ENCODE assay signal across 1 cellular context in the genomic region with DNA sequence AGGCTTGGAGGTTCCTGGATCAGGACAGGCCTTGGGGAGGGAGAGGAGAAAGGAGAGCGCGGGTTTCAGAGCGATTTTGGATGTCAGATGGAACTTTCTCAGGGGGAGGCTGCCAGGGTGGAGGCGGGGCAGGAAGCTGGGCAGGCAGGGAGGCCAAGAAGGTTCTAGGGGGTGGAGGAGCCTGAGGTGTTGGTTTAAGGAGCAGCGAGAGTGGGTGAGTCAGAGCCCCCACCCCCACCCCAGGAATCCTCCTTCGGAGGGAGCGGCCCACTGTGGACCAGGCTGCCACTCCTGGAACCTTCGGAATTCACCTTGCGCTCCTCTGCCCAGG.
TF ChIP-seq lines count a peak whose summit lies in the region.

No MANE protein-coding gene starts in this region.

TF ChIP-seq in HEK293, 187 proteins besides CTCF, POLR2A, EP300 and RAD21 (continued from another document):
- TF ChIP-seq FEZF1 (tag by site-specific recombination; IDR thresholded peaks at IDR 0.05) (no peak), ZNF473 (tag by site-specific recombination; IDR thresholded peaks at IDR 0.05) (no peak), ZNF24 (tag by site-specific recombination; IDR thresholded peaks at IDR 0.05) (0 out of 2 replicates have a peak, but pooled peaks have one; percentile 47), ZSCAN16 (tag by site-specific recombination; IDR thresholded peaks at IDR 0.05) (no peak), ZNF658 (tag by site-specific recombination; IDR thresholded peaks at IDR 0.05) (no peak), BCL11B (tag by site-specific recombination; IDR thresholded peaks at IDR 0.05; ENCODE audit: low read depth) (no peak), YY2 (tag by site-specific recombination; IDR thresholded peaks at IDR 0.05) (no peak), ZNF48 (tag by site-specific recombination; IDR thresholded peaks at IDR 0.05) (no peak), ZNF302 (tag by site-specific recombination; IDR thresholded peaks at IDR 0.05; ENCODE audit: low read depth) (no peak), GLIS1 (tag by site-specific recombination; IDR thresholded peaks at IDR 0.05) (peak; percentile 93), ZNF169 (tag by site-specific recombination; IDR thresholded peaks at IDR 0.05) (no peak), ZNF791 (tag by site-specific recombination; IDR thresholded peaks at IDR 0.05) (no peak), ZNF549 (tag by site-specific recombination; IDR thresholded peaks at IDR 0.05) (no peak), MYNN (tag by site-specific recombination; IDR thresholded peaks at IDR 0.05; ENCODE audit: borderline replicate concordance) (no peak), ZNF223 (tag by site-specific recombination; IDR thresholded peaks at IDR 0.05) (no peak), ZNF426 (tag by site-specific recombination; IDR thresholded peaks at IDR 0.05) (no peak), ZNF248 (tag by site-specific recombination; IDR thresholded peaks at IDR 0.05) (no peak), ZNF521 (tag by site-specific recombination; IDR thresholded peaks at IDR 0.05) (no peak), ZNF621 (tag by site-specific recombination; IDR thresholded peaks at IDR 0.05) (no peak), SP7 (tag by site-specific recombination; IDR thresholded peaks at IDR 0.05) (peak; percentile 82), ZNF626 (tag by site-specific recombination; IDR thresholded peaks at IDR 0.05) (no peak), ZNF76 (tag by site-specific recombination; IDR thresholded peaks at IDR 0.05; ENCODE audit: borderline replicate concordance, low read depth) (no peak), ZNF776 (tag by site-specific recombination; IDR thresholded peaks at IDR 0.05; ENCODE audit: borderline replicate concordance) (no peak), SP2 (tag by site-specific recombination; IDR thresholded peaks at IDR 0.05) (peak; percentile 10; the same call in 1 of the 2 replicates), GLI2 (tag by site-specific recombination; IDR thresholded peaks at IDR 0.05; ENCODE audit: borderline replicate concordance, low read depth) (no peak), ZNF660 (tag by site-specific recombination; IDR thresholded peaks at IDR 0.05) (peak; percentile 29; the same call in 1 of the 2 replicates)
- TF ChIP-seq, protein P1, sequence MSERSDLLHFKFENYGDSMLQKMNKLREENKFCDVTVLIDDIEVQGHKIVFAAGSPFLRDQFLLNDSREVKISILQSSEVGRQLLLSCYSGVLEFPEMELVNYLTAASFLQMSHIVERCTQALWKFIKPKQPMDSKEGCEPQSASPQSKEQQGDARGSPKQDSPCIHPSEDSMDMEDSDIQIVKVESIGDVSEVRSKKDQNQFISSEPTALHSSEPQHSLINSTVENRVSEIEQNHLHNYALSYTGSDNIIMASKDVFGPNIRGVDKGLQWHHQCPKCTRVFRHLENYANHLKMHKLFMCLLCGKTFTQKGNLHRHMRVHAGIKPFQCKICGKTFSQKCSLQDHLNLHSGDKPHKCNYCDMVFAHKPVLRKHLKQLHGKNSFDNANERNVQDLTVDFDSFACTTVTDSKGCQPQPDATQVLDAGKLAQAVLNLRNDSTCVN (tag by site-specific recombination; optimal IDR thresholded peaks at IDR 0.05) = peak; percentile 13
- TF ChIP-seq, protein P2, sequence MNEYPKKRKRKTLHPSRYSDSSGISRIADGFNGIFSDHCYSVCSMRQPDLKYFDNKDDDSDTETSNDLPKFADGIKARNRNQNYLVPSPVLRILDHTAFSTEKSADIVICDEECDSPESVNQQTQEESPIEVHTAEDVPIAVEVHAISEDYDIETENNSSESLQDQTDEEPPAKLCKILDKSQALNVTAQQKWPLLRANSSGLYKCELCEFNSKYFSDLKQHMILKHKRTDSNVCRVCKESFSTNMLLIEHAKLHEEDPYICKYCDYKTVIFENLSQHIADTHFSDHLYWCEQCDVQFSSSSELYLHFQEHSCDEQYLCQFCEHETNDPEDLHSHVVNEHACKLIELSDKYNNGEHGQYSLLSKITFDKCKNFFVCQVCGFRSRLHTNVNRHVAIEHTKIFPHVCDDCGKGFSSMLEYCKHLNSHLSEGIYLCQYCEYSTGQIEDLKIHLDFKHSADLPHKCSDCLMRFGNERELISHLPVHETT (tag by site-specific recombination; IDR thresholded peaks at IDR 0.05) = peak; percentile 55; the same call in 1 of the 2 replicates
- TF ChIP-seq, protein P3, sequence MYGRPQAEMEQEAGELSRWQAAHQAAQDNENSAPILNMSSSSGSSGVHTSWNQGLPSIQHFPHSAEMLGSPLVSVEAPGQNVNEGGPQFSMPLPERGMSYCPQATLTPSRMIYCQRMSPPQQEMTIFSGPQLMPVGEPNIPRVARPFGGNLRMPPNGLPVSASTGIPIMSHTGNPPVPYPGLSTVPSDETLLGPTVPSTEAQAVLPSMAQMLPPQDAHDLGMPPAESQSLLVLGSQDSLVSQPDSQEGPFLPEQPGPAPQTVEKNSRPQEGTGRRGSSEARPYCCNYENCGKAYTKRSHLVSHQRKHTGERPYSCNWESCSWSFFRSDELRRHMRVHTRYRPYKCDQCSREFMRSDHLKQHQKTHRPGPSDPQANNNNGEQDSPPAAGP (tag by site-specific recombination; IDR thresholded peaks at IDR 0.05) = peak; percentile 59
- TF ChIP-seq, protein P4, sequence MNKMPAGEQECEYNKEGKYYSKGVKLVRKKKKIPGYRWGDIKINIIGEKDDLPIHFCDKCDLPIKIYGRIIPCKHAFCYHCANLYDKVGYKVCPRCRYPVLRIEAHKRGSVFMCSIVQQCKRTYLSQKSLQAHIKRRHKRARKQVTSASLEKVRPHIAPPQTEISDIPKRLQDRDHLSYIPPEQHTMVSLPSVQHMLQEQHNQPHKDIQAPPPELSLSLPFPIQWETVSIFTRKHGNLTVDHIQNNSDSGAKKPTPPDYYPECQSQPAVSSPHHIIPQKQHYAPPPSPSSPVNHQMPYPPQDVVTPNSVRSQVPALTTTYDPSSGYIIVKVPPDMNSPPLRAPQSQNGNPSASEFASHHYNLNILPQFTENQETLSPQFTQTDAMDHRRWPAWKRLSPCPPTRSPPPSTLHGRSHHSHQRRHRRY (tag by site-specific recombination; IDR thresholded peaks at IDR 0.05) = no peak
- TF ChIP-seq, protein P5, sequence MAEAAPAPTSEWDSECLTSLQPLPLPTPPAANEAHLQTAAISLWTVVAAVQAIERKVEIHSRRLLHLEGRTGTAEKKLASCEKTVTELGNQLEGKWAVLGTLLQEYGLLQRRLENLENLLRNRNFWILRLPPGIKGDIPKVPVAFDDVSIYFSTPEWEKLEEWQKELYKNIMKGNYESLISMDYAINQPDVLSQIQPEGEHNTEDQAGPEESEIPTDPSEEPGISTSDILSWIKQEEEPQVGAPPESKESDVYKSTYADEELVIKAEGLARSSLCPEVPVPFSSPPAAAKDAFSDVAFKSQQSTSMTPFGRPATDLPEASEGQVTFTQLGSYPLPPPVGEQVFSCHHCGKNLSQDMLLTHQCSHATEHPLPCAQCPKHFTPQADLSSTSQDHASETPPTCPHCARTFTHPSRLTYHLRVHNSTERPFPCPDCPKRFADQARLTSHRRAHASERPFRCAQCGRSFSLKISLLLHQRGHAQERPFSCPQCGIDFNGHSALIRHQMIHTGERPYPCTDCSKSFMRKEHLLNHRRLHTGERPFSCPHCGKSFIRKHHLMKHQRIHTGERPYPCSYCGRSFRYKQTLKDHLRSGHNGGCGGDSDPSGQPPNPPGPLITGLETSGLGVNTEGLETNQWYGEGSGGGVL (tag by site-specific recombination; IDR thresholded peaks at IDR 0.05) = peak; percentile 85
